1 cellular context compared by ENCODE assay signal in the genomic region with DNA sequence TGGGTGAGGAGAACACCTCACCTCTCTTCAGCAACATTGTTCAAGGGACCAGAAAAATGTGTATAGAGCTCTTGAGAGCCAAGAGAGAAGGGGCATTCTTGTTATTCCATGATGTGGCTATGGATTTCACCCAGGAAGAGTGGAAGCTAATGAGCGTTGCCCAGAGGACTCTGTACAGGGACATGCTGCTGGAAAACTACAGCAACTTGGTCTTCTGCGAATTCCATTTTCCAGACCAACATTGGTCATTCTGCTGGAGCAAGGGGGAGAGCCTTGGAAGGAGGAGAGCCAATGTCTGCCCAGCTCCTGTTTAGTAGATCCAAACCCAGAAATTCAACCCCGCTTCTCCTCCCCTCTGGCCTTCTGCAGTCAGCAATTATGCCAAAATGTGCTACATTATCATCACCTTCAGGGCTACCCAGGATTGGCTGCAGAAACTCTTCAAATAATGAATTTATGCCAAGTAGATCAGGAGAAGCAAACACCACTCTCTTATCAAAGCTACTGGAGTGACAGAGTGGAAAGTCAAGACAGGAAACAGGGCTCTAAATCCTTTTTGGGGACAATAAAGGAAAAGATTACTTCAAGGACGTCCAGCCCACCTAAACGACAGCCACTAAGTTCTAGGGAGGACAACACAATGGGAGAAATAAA.
TF ChIP-seq lines count a peak whose summit lies in the region.

No MANE protein-coding gene starts in this region.

TF ChIP-seq in SK-N-SH treated with all-trans-retinoic acid at 6 μM for 48 hours, 23 proteins besides CTCF, POLR2A, EP300 and RAD21 (continued from another document):
- TF ChIP-seq, protein P1, sequence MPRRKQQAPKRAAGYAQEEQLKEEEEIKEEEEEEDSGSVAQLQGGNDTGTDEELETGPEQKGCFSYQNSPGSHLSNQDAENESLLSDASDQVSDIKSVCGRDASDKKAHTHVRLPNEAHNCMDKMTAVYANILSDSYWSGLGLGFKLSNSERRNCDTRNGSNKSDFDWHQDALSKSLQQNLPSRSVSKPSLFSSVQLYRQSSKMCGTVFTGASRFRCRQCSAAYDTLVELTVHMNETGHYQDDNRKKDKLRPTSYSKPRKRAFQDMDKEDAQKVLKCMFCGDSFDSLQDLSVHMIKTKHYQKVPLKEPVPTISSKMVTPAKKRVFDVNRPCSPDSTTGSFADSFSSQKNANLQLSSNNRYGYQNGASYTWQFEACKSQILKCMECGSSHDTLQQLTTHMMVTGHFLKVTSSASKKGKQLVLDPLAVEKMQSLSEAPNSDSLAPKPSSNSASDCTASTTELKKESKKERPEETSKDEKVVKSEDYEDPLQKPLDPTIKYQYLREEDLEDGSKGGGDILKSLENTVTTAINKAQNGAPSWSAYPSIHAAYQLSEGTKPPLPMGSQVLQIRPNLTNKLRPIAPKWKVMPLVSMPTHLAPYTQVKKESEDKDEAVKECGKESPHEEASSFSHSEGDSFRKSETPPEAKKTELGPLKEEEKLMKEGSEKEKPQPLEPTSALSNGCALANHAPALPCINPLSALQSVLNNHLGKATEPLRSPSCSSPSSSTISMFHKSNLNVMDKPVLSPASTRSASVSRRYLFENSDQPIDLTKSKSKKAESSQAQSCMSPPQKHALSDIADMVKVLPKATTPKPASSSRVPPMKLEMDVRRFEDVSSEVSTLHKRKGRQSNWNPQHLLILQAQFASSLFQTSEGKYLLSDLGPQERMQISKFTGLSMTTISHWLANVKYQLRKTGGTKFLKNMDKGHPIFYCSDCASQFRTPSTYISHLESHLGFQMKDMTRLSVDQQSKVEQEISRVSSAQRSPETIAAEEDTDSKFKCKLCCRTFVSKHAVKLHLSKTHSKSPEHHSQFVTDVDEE (CRISPR knock-in tag; IDR thresholded peaks at IDR 0.05), result no peak
- TF ChIP-seq RARB (CRISPR knock-in tag; IDR thresholded peaks at IDR 0.05) (no peak), ZC3H10 (CRISPR knock-in tag; IDR thresholded peaks at IDR 0.05) (no peak), TOX (CRISPR knock-in tag; IDR thresholded peaks at IDR 0.05; ENCODE audit: borderline replicate concordance) (no peak)
- TF ChIP-seq, protein P2, sequence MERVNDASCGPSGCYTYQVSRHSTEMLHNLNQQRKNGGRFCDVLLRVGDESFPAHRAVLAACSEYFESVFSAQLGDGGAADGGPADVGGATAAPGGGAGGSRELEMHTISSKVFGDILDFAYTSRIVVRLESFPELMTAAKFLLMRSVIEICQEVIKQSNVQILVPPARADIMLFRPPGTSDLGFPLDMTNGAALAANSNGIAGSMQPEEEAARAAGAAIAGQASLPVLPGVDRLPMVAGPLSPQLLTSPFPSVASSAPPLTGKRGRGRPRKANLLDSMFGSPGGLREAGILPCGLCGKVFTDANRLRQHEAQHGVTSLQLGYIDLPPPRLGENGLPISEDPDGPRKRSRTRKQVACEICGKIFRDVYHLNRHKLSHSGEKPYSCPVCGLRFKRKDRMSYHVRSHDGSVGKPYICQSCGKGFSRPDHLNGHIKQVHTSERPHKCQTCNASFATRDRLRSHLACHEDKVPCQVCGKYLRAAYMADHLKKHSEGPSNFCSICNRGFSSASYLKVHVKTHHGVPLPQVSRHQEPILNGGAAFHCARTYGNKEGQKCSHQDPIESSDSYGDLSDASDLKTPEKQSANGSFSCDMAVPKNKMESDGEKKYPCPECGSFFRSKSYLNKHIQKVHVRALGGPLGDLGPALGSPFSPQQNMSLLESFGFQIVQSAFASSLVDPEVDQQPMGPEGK (CRISPR knock-in tag; IDR thresholded peaks at IDR 0.05; ENCODE audit: borderline replicate concordance), result no peak
TF ChIP-seq in SK-N-SH treated with all-trans-retinoic acid at 6 μM for 48 hours: peak in this region for 0.
